ENCODE assay signal across 10 cellular contexts in the genomic region with DNA sequence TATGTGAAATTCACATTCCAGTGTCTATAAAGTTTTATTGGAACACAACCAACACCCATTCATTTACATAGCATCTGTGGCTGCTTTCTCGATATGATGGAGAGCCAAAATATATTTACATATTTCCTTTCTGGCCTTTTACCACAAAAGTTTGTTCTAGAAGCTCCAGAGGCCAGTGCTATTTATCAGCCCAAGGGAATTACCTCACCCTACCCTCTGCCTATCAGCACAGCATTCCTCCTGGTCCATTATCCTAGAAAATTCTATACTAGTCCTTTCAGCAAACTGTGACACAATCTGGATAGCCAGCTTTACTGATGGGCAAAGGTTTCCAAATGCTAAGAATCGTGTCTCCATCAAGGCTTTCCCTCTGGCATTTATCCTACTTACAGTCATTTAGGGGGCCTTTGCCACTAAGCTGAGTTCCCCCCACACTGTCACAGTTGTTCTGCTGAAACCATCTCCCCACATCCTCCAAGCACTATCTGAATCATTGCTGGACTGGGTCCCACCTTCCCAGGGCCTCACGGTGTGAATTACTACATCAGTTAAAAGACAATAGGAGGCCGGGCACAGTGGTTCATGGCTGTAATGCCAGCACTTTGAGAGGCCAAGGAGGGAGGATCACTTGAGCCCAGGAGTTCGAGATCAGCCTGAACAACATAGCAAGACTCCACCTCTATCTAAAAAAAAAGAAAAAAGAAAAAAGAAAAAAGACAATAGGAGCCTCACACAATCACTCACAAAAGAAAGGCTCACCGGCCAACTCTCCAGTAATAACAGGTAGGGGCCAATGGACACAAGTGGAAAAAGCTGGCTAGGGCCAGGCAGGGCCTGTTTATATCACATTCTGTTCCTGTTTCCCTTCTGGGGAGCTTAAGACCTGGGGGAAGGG. TPM values are rescaled to one million over a fixed set of nuclear protein-coding genes. Genes with fewer than 3 reads are reported as not detected.
DNase-seq lines count a peak whose midpoint lies in the region; ATAC-seq and TF ChIP-seq lines count a peak whose summit lies in the region.
"Had no signal": no experiment of that assay in that cellular context is flagged by ENCODE, and none has a peak within 500 bp of the region (broad histone marks: within the 10 kb centered on the region; RNA-seq: fewer than 3 reads in every experiment).

No MANE protein-coding gene starts in this region.

- H3K36me3 ChIP-seq in right atrium auricular region, result no peaks in the 10 kb centered on the region
- peaks cover 0 to 12% (median 0%) of the 10 kb centered on the region in 3 donors for H3K36me3 ChIP-seq in tibial nerve

- intact Hi-C loops in right cardiac atrium (cut with DNase I), result no loop called here
- intact Hi-C loops in dendritic cell treated with granulocyte-macrophage colony-stimulating factor and Interleukin-4, amounts not matched to agents 40 ng/mL and 50 ng/mL, for 4 days (cut with micrococcal nuclease), result no loop called here

- no peaks in the 10 kb centered on the region for H3K27me3 Mint-ChIP-seq in dendritic cell treated with granulocyte-macrophage colony-stimulating factor and Interleukin-4, amounts not matched to agents 40 ng/mL and 50 ng/mL, for 4 days

- TF ChIP-seq CTCF in right atrium auricular region (IDR thresholded peaks at IDR 0.05) (no peak), HL-60 (IDR thresholded peaks at IDR 0.05; ENCODE audit: insufficient read depth, low read length) (no peak), tibial nerve (IDR thresholded peaks at IDR 0.05) (no peak)

- H3K4me1 ChIP-seq in right cardiac atrium (ENCODE audit: control insufficient read depth, insufficient read depth, low read length), result peaks cover 29% of the 10 kb centered on the region
- peaks cover 0 to 83% of the 10 kb centered on the region in 2 donors for H3K4me1 ChIP-seq in right atrium auricular region
- H3K4me1 ChIP-seq in tibial nerve, result peaks cover 0 to 99% (median 63%) of the 10 kb centered on the region in 4 donors

- no peak overlapping the region for H3K4me3 ChIP-seq in right cardiac atrium (ENCODE audit: low read length)
- H3K4me3 ChIP-seq in right atrium auricular region, result no peak overlapping the region
- H3K4me3 ChIP-seq in HL-60 (replicated peaks; ENCODE audit: insufficient read depth, low read length), result no peak overlapping the region
- H3K4me3 ChIP-seq in tibial nerve, result no peak overlapping the region

- H3K27ac ChIP-seq in right cardiac atrium (ENCODE audit: low read length) (peak overlapping the region; percentile 4), right atrium auricular region (peak overlapping the region in 1 of 2 donors; percentile 31), HL-60 (replicated peaks) (0 out of 2 replicates have a peak overlapping the region, but pooled peaks have one; percentile 21), tibial nerve (peak overlapping the region; percentile 2 to 94 (median 60))

- no peak for TF ChIP-seq POLR2A in tibial nerve (IDR thresholded peaks at IDR 0.05)

- no peaks in the 10 kb centered on the region for H3K9me3 Mint-ChIP-seq in dendritic cell treated with granulocyte-macrophage colony-stimulating factor and Interleukin-4, amounts not matched to agents 40 ng/mL and 50 ng/mL, for 4 days

- peak overlapping the region; percentile 67 for H3K27ac Mint-ChIP-seq in dendritic cell treated with granulocyte-macrophage colony-stimulating factor and Interleukin-4, amounts not matched to agents 40 ng/mL and 50 ng/mL, for 4 days

- H3K27me3 ChIP-seq in right cardiac atrium (ENCODE audit: control insufficient read depth, insufficient read depth) (no peaks in the 10 kb centered on the region), right atrium auricular region (no peaks in the 10 kb centered on the region), HL-60 (ENCODE audit: insufficient read depth, poor library complexity, severe bottlenecking) (no peaks in the 10 kb centered on the region), tibial nerve (no peaks in the 10 kb centered on the region)

- peaks cover 79% of the 10 kb centered on the region for H3K36me3 Mint-ChIP-seq in dendritic cell treated with granulocyte-macrophage colony-stimulating factor and Interleukin-4, amounts not matched to agents 40 ng/mL and 50 ng/mL, for 4 days (ENCODE audit: low read depth)

- TF ChIP-seq EP300 in tibial nerve (IDR thresholded peaks at IDR 0.05), result no peak

- H3K4me1 Mint-ChIP-seq in dendritic cell treated with granulocyte-macrophage colony-stimulating factor and Interleukin-4, amounts not matched to agents 40 ng/mL and 50 ng/mL, for 4 days (ENCODE audit: low read depth), result peaks cover 90% of the 10 kb centered on the region

- 58% methylated on average over 6 of the region's 6 CpGs for WGBS in right cardiac atrium
- 55 to 59% methylated on average over 6 of the region's 6 CpGs for WGBS in tibial nerve, 2 donors

- peak in 1 of 2 donors; percentile 3 for ATAC-seq in right cardiac atrium
- ATAC-seq: left ventricle myocardium superior had no signal

- no peak overlapping the region for H3K4me3 Mint-ChIP-seq in dendritic cell treated with granulocyte-macrophage colony-stimulating factor and Interleukin-4, amounts not matched to agents 40 ng/mL and 50 ng/mL, for 4 days

- DNase-seq in right cardiac atrium, result peak in 1 of 3 donors; percentile 23
- no peak for DNase-seq in right atrium auricular region (ENCODE audit: low spot score)
- DNase-seq in HL-60 (ENCODE audit: low read depth in 1 of 2, low spot score in 1 of 2), result no peak
- DNase-seq in tibial nerve (ENCODE audit: low spot score in 2 of 2), result no peak
- no peak for DNase-seq in ureter (ENCODE audit: low spot score)
- no peak for DNase-seq in NCI-H128 (lab: John Stamatoyannopoulos, UW; ENCODE audit: unreplicated experiment)
- DNase-seq in NCI-H1436 (lab: John Stamatoyannopoulos, UW), result no peak
- DNase-seq: DMS79 treated with DMSO at 0.1 percent for 48 hours, left ventricle myocardium superior had no signal

- no peaks in the 10 kb centered on the region for H3K9me3 ChIP-seq in right cardiac atrium (ENCODE audit: control insufficient read depth, low read length)
- H3K9me3 ChIP-seq in right atrium auricular region, result no peaks in the 10 kb centered on the region
- no peaks in the 10 kb centered on the region for H3K9me3 ChIP-seq in tibial nerve

RNA-seq across cellular contexts. Expression of a gene that starts 12.1 kb away (rescaled TPM):
- total RNA-seq in right cardiac atrium (10 to 100 TPM; 12.1 to 18.0 (median 14.8) TPM), right atrium auricular region (10 to 100 TPM in 1 of 2 donors, 1 to 10 TPM in 1; 8.2 to 13.2 TPM), tibial nerve (100 to 1,000 TPM in 1 of 4 donors, 10 to 100 TPM in 3; 71.0 to 106 (median 87.5) TPM), ureter (14.4 TPM)
- 5.2 TPM for polyA plus RNA-seq in right cardiac atrium

RNA-seq across cellular contexts. Expression of a gene that starts 30.5 kb away (rescaled TPM):
- total RNA-seq in right cardiac atrium (10 to 100 TPM; 78.1 to 82.4 (median 78.7) TPM), right atrium auricular region (10 to 100 TPM; 54.0 to 58.9 TPM), tibial nerve (10 to 100 TPM; 26.4 to 44.7 (median 34.6) TPM), ureter (35.9 TPM)
- 111 TPM for polyA plus RNA-seq in right cardiac atrium
